In genomic region chr2:85813978-85814801, GRCh38 we compare ENCODE assay signal across 8 cellular contexts.
A peak's percentile ranks its signal among the peaks of the same experiment; 100 is the strongest.
DNase-seq lines count a peak whose midpoint lies in the region; ATAC-seq and TF ChIP-seq lines count a peak whose summit lies in the region.

No MANE protein-coding gene starts in this region.

- ATAC-seq in mucosa of descending colon: peak; percentile 96
- no peak for ATAC-seq in GM21576 (IDR thresholded peaks at IDR 0.05; ENCODE audit: unreplicated experiment)

- H3K27me3 ChIP-seq in GM06990 (replicated peaks; ENCODE audit: control insufficient read depth, insufficient read depth, low read length): no peaks in the 10 kb centered on the region

- no peaks in the 10 kb centered on the region for H3K36me3 ChIP-seq in GM06990 (ENCODE audit: control insufficient read depth, insufficient read depth, low read length)
- H3K36me3 ChIP-seq in mucosa of descending colon (ENCODE audit: low read depth): no peaks in the 10 kb centered on the region

- no peak overlapping the region for H3K27ac ChIP-seq in epithelial cell of prostate

- intact Hi-C loops in mucosa of descending colon (cut with DNase I, micrococcal nuclease): loop anchor here in 1 of 2 donors (2.0 kb wide), 1 partner anchor 85 kb away; no protein-coding TSS in a partner anchor

- no peaks in the 10 kb centered on the region for H3K9me3 ChIP-seq in mucosa of descending colon

- peaks cover 12% of the 10 kb centered on the region for H3K4me1 ChIP-seq in mucosa of descending colon (ENCODE audit: low read depth)

- TF ChIP-seq CTCF in GM06990 (IDR thresholded peaks at IDR 0.05; ENCODE audit: insufficient read depth, low read length, poor library complexity, severe bottlenecking): peak; percentile 96
- TF ChIP-seq CTCF in mucosa of descending colon (IDR thresholded peaks at IDR 0.05): peak; percentile 73

- H3K4me3 ChIP-seq in GM06990 (replicated peaks; ENCODE audit: low read depth, low read length) (no peak overlapping the region), mucosa of descending colon (no peak overlapping the region)
- H3K4me3 ChIP-seq in Jurkat, Clone E6-1 (ENCODE audit: low read length): no peak overlapping the region

- DNase-seq in GM06990 (ENCODE audit: extremely low read depth, insufficient read length) (peak; percentile 60), OCI-M1 (lab: John Stamatoyannopoulos, UW) (peak; percentile 81), activated T-cell treated with anti-CD3 and anti-CD28 coated beads for 1 hour (ENCODE audit: low read depth) (peak; percentile 73), epithelial cell of prostate (ENCODE audit: low read depth, low spot score) (peak; percentile 26), mucosa of descending colon (peak; percentile 85 to 96 (median 94))
- DNase-seq in Jurkat, Clone E6-1 (ENCODE audit: low read depth, low spot score): peak; percentile 71
- peak; percentile 59 to 62 for DNase-seq in stimulated activated CD8-positive, alpha-beta memory T cell treated with anti-CD3 and anti-CD28 coated beads, Interleukin-4, amount 100 ng/mL, for 4 hours (ENCODE audit: low read depth in 2 of 2, low spot score in 1 of 2)

Comparison
In these comparisons a context has a peak if more than half of its experiments do, and no peak if none do; other contexts are left out.
1. DNase-seq: peak in every context shown above with its lines; median percentile 94 in mucosa of descending colon; 81 in OCI-M1; 73 in activated T-cell treated with anti-CD3 and anti-CD28 coated beads for 1 hour; 71 in Jurkat, Clone E6-1; 60 in stimulated activated CD8-positive, alpha-beta memory T cell treated with anti-CD3 and anti-CD28 coated beads, Interleukin-4, amount 100 ng/mL, for 4 hours; 60 in GM06990; 26 in epithelial cell of prostate.